8 cellular contexts compared by ENCODE assay signal in the genomic region with DNA sequence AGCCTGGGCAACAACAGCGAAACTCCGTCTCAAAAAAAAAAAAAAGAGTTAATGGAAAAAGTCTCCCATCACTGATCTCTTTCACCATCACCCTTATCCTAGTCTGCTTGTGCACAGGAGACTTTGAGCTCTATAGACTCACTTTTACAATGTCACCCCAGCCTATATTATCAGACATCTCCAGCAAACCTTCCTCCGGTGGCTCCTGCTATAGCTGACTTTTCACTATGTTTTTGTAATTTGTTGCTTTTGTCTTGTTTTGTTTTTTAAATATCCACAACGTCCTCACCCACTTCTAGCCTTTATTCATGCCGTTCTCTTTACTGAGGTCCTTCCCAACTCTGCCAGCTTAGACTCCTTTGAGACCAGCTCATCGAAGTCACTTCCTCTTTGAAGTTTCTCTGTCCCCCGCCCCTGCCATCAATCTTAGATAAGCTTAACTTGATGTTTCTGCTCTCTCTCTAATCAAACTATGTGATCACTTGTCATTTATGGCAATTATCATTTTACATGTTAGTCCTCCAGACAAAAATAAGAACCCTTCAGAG.
DNase-seq lines count a peak whose midpoint lies in the region; TF ChIP-seq lines count a peak whose summit lies in the region.

No MANE protein-coding gene starts in this region.

- H3K9me3 ChIP-seq in fibroblast of lung (ENCODE audit: control insufficient read depth, insufficient read depth, low read depth, low read length) (no peaks in the 10 kb centered on the region), endodermal cell (ENCODE audit: control insufficient read depth, low read length) (no peaks in the 10 kb centered on the region)

- DNase-seq in GM12865 (ENCODE audit: low read depth), result peak; percentile 38
- DNase-seq in SKM-1 (lab: John Stamatoyannopoulos, UW; ENCODE audit: unreplicated experiment), result peak; percentile 49
- peak in 1 of 2 donors; percentile 24 for DNase-seq in fibroblast of lung (ENCODE audit: low read depth in 2 of 2)
- no peak for DNase-seq in activated effector memory CD4-positive, alpha-beta T cell treated with anti-CD3 and anti-CD28 coated beads, Interleukin-2, amount 50 U/mL, for 16 hours
- no peak for DNase-seq in islet precursor cell
- DNase-seq in endodermal cell, result no peak
- no peak for DNase-seq in anterior cingulate cortex (lab: John Stamatoyannopoulos, UW)

- H3K4me3 Mint-ChIP-seq in endodermal cell, result no peak overlapping the region

- TF ChIP-seq CTCF in 22Rv1 (IDR thresholded peaks at IDR 0.05) (no peak), GM12865 (IDR thresholded peaks at IDR 0.05; ENCODE audit: insufficient read depth, low read depth, low read length, missing control alignments) (no peak), fibroblast of lung (conservative IDR thresholded peaks at IDR 0.05 in 1 of 2, IDR thresholded peaks at IDR 0.05 in 1 of 2; ENCODE audit: low read depth in 1 of 2, low read length in 2 of 2) (no peak), endodermal cell (conservative IDR thresholded peaks at IDR 0.05) (no peak)

- H3K4me1 ChIP-seq in fibroblast of lung (ENCODE audit: control insufficient read depth, extremely low read depth, insufficient read depth, low read length), result peaks cover 2% of the 10 kb centered on the region
- peaks cover 5% of the 10 kb centered on the region for H3K4me1 ChIP-seq in endodermal cell (ENCODE audit: control insufficient read depth, insufficient read depth, low read length)

- 50 to 75% methylated on average over 4 to 7 of the region's 7 CpGs for WGBS in endodermal cell (ENCODE audit: insufficient coverage in 1 of 2, insufficient read length in 1 of 2), 2 experiments

- peak overlapping the region; percentile 52 for H2AFZ ChIP-seq in fibroblast of lung (ENCODE audit: low read length)

- no peak overlapping the region for H3K4me2 ChIP-seq in fibroblast of lung (ENCODE audit: extremely low read depth, insufficient read depth, low read length)

- H3K27me3 ChIP-seq in fibroblast of lung (ENCODE audit: control insufficient read depth, insufficient read depth, low read length) (no peaks in the 10 kb centered on the region), endodermal cell (ENCODE audit: control insufficient read depth, insufficient read depth, low read length, poor library complexity, severe bottlenecking) (no peaks in the 10 kb centered on the region)

- no peaks in the 10 kb centered on the region for H4K20me1 ChIP-seq in fibroblast of lung (ENCODE audit: control insufficient read depth, extremely low read depth, insufficient read depth, low read length)

- H3K4me1 Mint-ChIP-seq in endodermal cell, result peaks cover 44% of the 10 kb centered on the region

- H3K36me3 ChIP-seq in fibroblast of lung (ENCODE audit: control insufficient read depth, insufficient read depth, low read length) (no peaks in the 10 kb centered on the region), endodermal cell (ENCODE audit: control insufficient read depth, insufficient read depth, low read length) (no peaks in the 10 kb centered on the region)

- H3K27me3 Mint-ChIP-seq in endodermal cell (ENCODE audit: insufficient read depth), result no peaks in the 10 kb centered on the region

- H3K9ac ChIP-seq in fibroblast of lung (ENCODE audit: insufficient read depth, low read length) (no peak overlapping the region), endodermal cell (ENCODE audit: extremely low read depth, low read length, poor library complexity, severe bottlenecking) (no peak overlapping the region)

- H3K27ac ChIP-seq in 22Rv1, result peak overlapping the region; percentile 100
- no peak overlapping the region for H3K27ac ChIP-seq in fibroblast of lung (ENCODE audit: insufficient read depth, low read length)
- no peak overlapping the region for H3K27ac ChIP-seq in endodermal cell (ENCODE audit: low read depth, low read length)

- H3K27ac Mint-ChIP-seq in endodermal cell, result no peak overlapping the region

- H3K79me2 ChIP-seq in fibroblast of lung (ENCODE audit: control insufficient read depth, insufficient read depth, low read length), result no peaks in the 10 kb centered on the region

- H3K4me3 ChIP-seq in GM12865 (ENCODE audit: low read depth, low read length) (no peak overlapping the region), fibroblast of lung (replicated peaks in 1 of 4; ENCODE audit: control extremely low read depth in 1 of 4, insufficient read depth in 1 of 4, low read depth in 3 of 4, low read length in 4 of 4) (no peak overlapping the region), endodermal cell (ENCODE audit: low read length) (no peak overlapping the region)

- no peaks in the 10 kb centered on the region for H3K9me3 Mint-ChIP-seq in endodermal cell

- no peaks in the 10 kb centered on the region for H3K36me3 Mint-ChIP-seq in endodermal cell (ENCODE audit: low read depth)

Comparison
In these comparisons a context has a peak if more than half of its experiments do, and no peak if none do; other contexts are left out.
1. DNase-seq: peak in GM12865 (single experiment) and SKM-1 (single experiment); none in activated effector memory CD4-positive, alpha-beta T cell treated with anti-CD3 and anti-CD28 coated beads, Interleukin-2, amount 50 U/mL, for 16 hours (single experiment), islet precursor cell (single experiment), endodermal cell (single experiment) and anterior cingulate cortex (0 of 58).